ENCODE assay signal across 7 cellular contexts in the genomic region with DNA sequence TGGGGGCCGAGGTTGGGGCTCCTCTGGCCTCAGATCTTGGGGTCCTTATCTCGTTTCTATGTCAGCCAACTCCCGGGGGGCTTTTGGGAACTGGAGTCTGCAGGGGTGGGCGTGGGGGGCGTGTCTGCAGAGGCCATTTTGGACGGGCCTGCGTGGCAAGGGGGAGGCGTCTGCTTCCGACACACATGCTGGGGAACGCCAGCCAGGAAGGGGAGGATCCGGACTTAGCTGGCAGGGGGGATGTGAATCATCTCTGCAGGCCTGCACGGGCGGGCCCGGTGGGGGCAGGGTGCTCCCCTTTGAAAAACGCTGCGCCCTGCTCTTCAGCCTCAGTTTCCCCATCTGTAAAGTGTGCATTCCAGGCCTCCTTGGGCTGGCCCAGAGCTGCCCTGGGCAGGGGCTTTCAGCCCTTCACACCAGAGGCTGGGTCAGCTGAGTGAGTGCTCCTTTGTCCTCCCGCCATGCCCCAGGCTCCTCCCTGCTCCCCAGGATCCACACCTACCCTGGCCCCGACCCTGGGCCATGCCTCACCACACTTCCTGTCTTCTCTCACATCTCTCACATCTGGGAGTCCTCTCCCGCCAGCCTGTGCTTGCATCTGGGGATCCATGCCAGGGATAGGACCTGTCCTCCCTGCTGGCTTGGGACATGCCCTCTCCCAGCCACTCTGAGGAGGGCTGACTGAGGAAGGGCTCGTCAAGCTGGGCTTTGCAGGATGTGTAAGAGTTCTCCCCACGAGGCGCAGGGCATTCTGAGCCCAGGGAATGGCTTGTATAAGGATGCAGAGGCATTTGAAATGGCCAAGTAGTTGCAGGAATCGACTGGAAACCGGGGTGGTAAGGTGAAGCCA. TPM values are rescaled to one million over a fixed set of nuclear protein-coding genes. Genes with fewer than 3 reads are reported as not detected.
A peak's percentile ranks its signal among the peaks of the same experiment; 100 is the strongest.
DNase-seq lines count a peak whose midpoint lies in the region; ATAC-seq and TF ChIP-seq lines count a peak whose summit lies in the region.

No MANE protein-coding gene starts in this region.

- TF ChIP-seq CTCF in Peyer's patch (IDR thresholded peaks at IDR 0.05) (no peak), progenitor cell of endocrine pancreas (IDR thresholded peaks at IDR 0.05; ENCODE audit: unreplicated experiment) (no peak)

- peak overlapping the region in 3 of 4 donors; percentile 58 to 63 (median 61) for H3K27ac ChIP-seq in Peyer's patch

- peaks cover 0 to 21% of the 10 kb centered on the region in 2 donors for H3K27me3 ChIP-seq in Peyer's patch

- no peak for TF ChIP-seq POLR2A in Peyer's patch (IDR thresholded peaks at IDR 0.05)

- peaks cover 6 to 65% (median 26%) of the 10 kb centered on the region in 4 donors for H3K4me1 ChIP-seq in Peyer's patch

- H3K4me3 Mint-ChIP-seq in progenitor cell of endocrine pancreas (ENCODE audit: low read depth): peak overlapping the region; percentile 97

- peaks cover under 1% of the 10 kb centered on the region for H3K27me3 Mint-ChIP-seq in progenitor cell of endocrine pancreas

- no peaks in the 10 kb centered on the region for H3K36me3 ChIP-seq in Peyer's patch

- DNase-seq in Peyer's patch (peak; percentile 30 to 72 (median 55)), glomerular visceral epithelial cell (ENCODE audit: extremely low spot score) (peak; percentile 87), progenitor cell of endocrine pancreas (ENCODE audit: low spot score, unreplicated experiment) (no peak), ureter (ENCODE audit: low spot score) (peak; percentile 92), NCI-H2196 (lab: John Stamatoyannopoulos, UW; ENCODE audit: unreplicated experiment) (no peak)
- DNase-seq in activated naive CD4-positive, alpha-beta T cell treated with Interleukin-2 at 50 U/mL for 16 hours: peak; percentile 78

- no peaks in the 10 kb centered on the region for H3K9me3 Mint-ChIP-seq in progenitor cell of endocrine pancreas (ENCODE audit: low read depth)

- peak; percentile 24 for ATAC-seq in GM21529 (IDR thresholded peaks at IDR 0.05; ENCODE audit: unreplicated experiment)

- peaks cover 24% of the 10 kb centered on the region for H3K4me1 Mint-ChIP-seq in progenitor cell of endocrine pancreas (ENCODE audit: low read depth)

- H3K4me3 ChIP-seq in Peyer's patch: peak overlapping the region in 2 of 4 donors; percentile 38 to 59

- no peaks in the 10 kb centered on the region for H3K9me3 ChIP-seq in Peyer's patch

- H3K27ac Mint-ChIP-seq in progenitor cell of endocrine pancreas: no peak overlapping the region

- peaks cover 6% of the 10 kb centered on the region for H3K36me3 Mint-ChIP-seq in progenitor cell of endocrine pancreas (ENCODE audit: insufficient read depth)

RNA-seq across cellular contexts. Expression of a gene that starts 3.7 kb away (rescaled TPM):
- 10 to 100 TPM in 1 of 4 donors, 1 to 10 TPM in 3; 2.1 to 22.3 (median 5.9) TPM for total RNA-seq in Peyer's patch
- 212 and 216 TPM in 2 replicates for total RNA-seq in progenitor cell of endocrine pancreas
- 30.1 TPM for total RNA-seq in ureter

Comparison
In these comparisons a context has a peak if more than half of its experiments do, and no peak if none do; other contexts are left out.
1. DNase-seq: peak in Peyer's patch (3 of 3), activated naive CD4-positive, alpha-beta T cell treated with Interleukin-2 at 50 U/mL for 16 hours (single experiment), glomerular visceral epithelial cell (single experiment) and ureter (single experiment); none in progenitor cell of endocrine pancreas (single experiment) and NCI-H2196 (single experiment).